In genomic region chr1:16210581-16210980, GRCh38 we compare ENCODE assay signal across 33 cellular contexts. TPM values are rescaled to one million over a fixed set of nuclear protein-coding genes. Genes with fewer than 3 reads are reported as not detected.
DNase-seq lines count a peak whose midpoint lies in the region; ATAC-seq, FAIRE-seq and TF ChIP-seq lines count a peak whose summit lies in the region.
"Had no signal": no experiment of that assay in that cellular context is flagged by ENCODE, and none has a peak within 500 bp of the region (broad histone marks: within the 10 kb centered on the region; RNA-seq: fewer than 3 reads in every experiment).

No MANE protein-coding gene starts in this region.

- H3K4me2 ChIP-seq in A549 (no peak overlapping the region), hepatocyte (peak overlapping the region; percentile 74)

- H3K4me1 ChIP-seq in A549 (peaks cover 22% of the 10 kb centered on the region), hepatocyte (ENCODE audit: insufficient read depth) (peaks cover 29% of the 10 kb centered on the region)
- H3K4me1 ChIP-seq: prostate gland had no signal

- CTCF ChIA-PET in A549 (lab: Yijun Ruan, JAX), result interaction anchor here (0.7 to 1.3 kb wide), 3 partner anchors 34 to 137 kb away, joined by 3 to 4 read pairs (median 3); partner anchors contain the start of gene FAM131C

- TF ChIP-seq POLR2A in A549 (IDR thresholded peaks at IDR 0.05; ENCODE audit: low read length), result no peak

- no peak for DNase-seq in A549 (ENCODE audit: low read depth in 1 of 2, low spot score in 1 of 2)
- no peak for DNase-seq in T-helper 17 cell
- DNase-seq in hepatocyte (ENCODE audit: low spot score), result no peak
- no peak for DNase-seq in osteocyte (ENCODE audit: extremely low spot score, unreplicated experiment)
- no peak for DNase-seq in retina
- DNase-seq in SIG-M5 treated with dmso at 0.1 percent for 504 hours (lab: John Stamatoyannopoulos, UW; ENCODE audit: unreplicated experiment), result no peak
- no peak for DNase-seq in midbrain (lab: John Stamatoyannopoulos, UW)
- DNase-seq in NCI-H2171 (lab: John Stamatoyannopoulos, UW), result no peak
- DNase-seq: activated CD4-positive, alpha-beta memory T cell treated with anti-CD3 and anti-CD28 coated beads, Interleukin-2, amount 10 ng/mL, durations not matched to agents 7 days and 5 days; activated CD8-positive, alpha-beta memory T cell treated with anti-CD3 and anti-CD28 coated beads, Interleukin-2, amount 50 U/mL, for 4 hours; activated naive CD4-positive, alpha-beta T cell treated with Interleukin-2 at 50 U/mL for 16 hours; AML-193; brain microvascular endothelial cell; CD4-positive, alpha-beta T cell; gastrocnemius medialis; KBM-7; left cardiac atrium; NCI-H1092 treated with DMSO at 0.1 percent for 48 hours; NCI-H187 treated with DMSO at 0.1 percent for 48 hours; PC-3; sigmoid colon; stimulated activated CD4-positive, alpha-beta T cell treated with anti-CD3 and anti-CD28 coated beads, Interleukin-4, amount 100 ng/mL, for 24 hours had no signal

- 80% methylated on average over 4 of the region's 4 CpGs for WGBS in A549 (ENCODE audit: missing lambda C conversion rate)
- 81% methylated on average over 4 of the region's 4 CpGs for WGBS in hepatocyte (ENCODE audit: low lambda C conversion rate, missing lambda C conversion rate)

- H3K36me3 Mint-ChIP-seq in T-helper 17 cell (ENCODE audit: low read depth) (no peaks in the 10 kb centered on the region), osteocyte (ENCODE audit: unreplicated experiment) (no peaks in the 10 kb centered on the region)

- H3K4me3 Mint-ChIP-seq in T-helper 17 cell (no peak overlapping the region), osteocyte (ENCODE audit: unreplicated experiment) (no peak overlapping the region)
- H3K4me3 Mint-ChIP-seq: activated CD4-positive, alpha-beta memory T cell treated with anti-CD3 and anti-CD28 coated beads, Interleukin-2, amount 10 ng/mL, durations not matched to agents 7 days and 5 days; activated T-helper 1 cell treated with anti-CD3 and anti-CD28 coated beads, Interleukin-12 subunit alpha, Interleukin-12 subunit beta, Interleukin-2, Interleukin-4 antibody, amounts not matched to agents 30 ng/mL and 10 ng/mL and 1 ng/mL, durations not matched to agents 14 hours and 24 hours and 36 hours; CD4-positive, alpha-beta T cell; T-helper 1 cell treated with Interleukin-12 subunit alpha and Interleukin-12 subunit beta and Interleukin-4 antibody, amounts not matched to agents 30 μg/mL and 1 μg/mL, for 36 hours had no signal

- POLR2A ChIA-PET in A549 (lab: Yijun Ruan, JAX), result no interaction called here

- no peak for TF ChIP-seq EP300 in A549 (IDR thresholded peaks at IDR 0.05)

- no peaks in the 10 kb centered on the region for H4K20me1 ChIP-seq in hepatocyte (ENCODE audit: insufficient read depth, poor library complexity, severe bottlenecking)

- H3K27me3 Mint-ChIP-seq in T-helper 17 cell, result no peaks in the 10 kb centered on the region
- H3K27me3 Mint-ChIP-seq in osteocyte (ENCODE audit: unreplicated experiment), result no peaks in the 10 kb centered on the region
- H3K27me3 Mint-ChIP-seq: CD4-positive, alpha-beta T cell had no signal

- H3K9me3 ChIP-seq in A549, result no peaks in the 10 kb centered on the region
- H3K9me3 ChIP-seq in T-helper 17 cell (ENCODE audit: control insufficient read depth, low read length, poor library complexity, severe bottlenecking), result no peaks in the 10 kb centered on the region
- no peaks in the 10 kb centered on the region for H3K9me3 ChIP-seq in hepatocyte (ENCODE audit: low read depth)
- H3K9me3 ChIP-seq: gastrocnemius medialis, neutrophil, prostate gland, sigmoid colon had no signal

- no peaks in the 10 kb centered on the region for H3K9me2 ChIP-seq in hepatocyte (replicated peaks; ENCODE audit: insufficient read depth)

- FAIRE-seq in A549 (lab: Jason Lieb, UNC), result no peak
- FAIRE-seq: D721Med, GM18507, H54 had no signal

- no peaks in the 10 kb centered on the region for H3K36me3 ChIP-seq in hepatocyte (replicated peaks; ENCODE audit: insufficient read depth, low read depth)
- H3K36me3 ChIP-seq: brain microvascular endothelial cell, gastrocnemius medialis, neutrophil, prostate gland, sigmoid colon had no signal

- no peak for TF ChIP-seq RAD21 in A549 (conservative IDR thresholded peaks at IDR 0.05 in 1 of 2, IDR thresholded peaks at IDR 0.05 in 1 of 2)

- no peak overlapping the region for H2AFZ ChIP-seq in hepatocyte

- H3K27ac Mint-ChIP-seq in T-helper 17 cell (peak overlapping the region; percentile 34), osteocyte (ENCODE audit: unreplicated experiment) (peak overlapping the region; percentile 57)
- H3K27ac Mint-ChIP-seq: activated CD4-positive, alpha-beta memory T cell treated with anti-CD3 and anti-CD28 coated beads, Interleukin-2, amount 10 ng/mL, durations not matched to agents 7 days and 5 days; activated T-helper 1 cell treated with anti-CD3 and anti-CD28 coated beads, Interleukin-12 subunit alpha, Interleukin-12 subunit beta, Interleukin-2, Interleukin-4 antibody, amounts not matched to agents 30 ng/mL and 10 ng/mL and 1 ng/mL, durations not matched to agents 14 hours and 24 hours and 36 hours; CD4-positive, alpha-beta T cell; T-helper 1 cell treated with Interleukin-12 subunit alpha and Interleukin-12 subunit beta and Interleukin-4 antibody, amounts not matched to agents 30 μg/mL and 1 μg/mL, for 36 hours had no signal

- ATAC-seq in A549 (no peak), T-helper 17 cell (no peak)
- ATAC-seq: activated CD4-positive, CD25-positive, alpha-beta regulatory T cell treated with anti-CD3 and anti-CD28 coated beads, Interleukin-2, amount 50 U/mL, for 24 hours; gastrocnemius medialis; left cardiac atrium; PC-3; SK-N-SH treated with all-trans-retinoic acid at 6 μM for 48 hours had no signal

- H3K4me3 ChIP-seq in A549 (no peak overlapping the region), hepatocyte (no peak overlapping the region)
- H3K4me3 ChIP-seq: dorsolateral prefrontal cortex, gastrocnemius medialis, prostate gland, sigmoid colon had no signal

- H3K27me3 ChIP-seq in hepatocyte, result no peaks in the 10 kb centered on the region
- H3K27me3 ChIP-seq: brain microvascular endothelial cell, sigmoid colon had no signal

- H3K4me1 Mint-ChIP-seq in T-helper 17 cell, result peaks cover 7% of the 10 kb centered on the region
- peaks cover 24% of the 10 kb centered on the region for H3K4me1 Mint-ChIP-seq in osteocyte (ENCODE audit: unreplicated experiment)

- no peaks in the 10 kb centered on the region for H3K9me3 Mint-ChIP-seq in osteocyte (ENCODE audit: unreplicated experiment)
- H3K9me3 Mint-ChIP-seq: activated CD4-positive, alpha-beta memory T cell treated with anti-CD3 and anti-CD28 coated beads, Interleukin-2, amount 10 ng/mL, durations not matched to agents 7 days and 5 days; activated T-helper 1 cell treated with anti-CD3 and anti-CD28 coated beads, Interleukin-12 subunit alpha, Interleukin-12 subunit beta, Interleukin-2, Interleukin-4 antibody, amounts not matched to agents 30 ng/mL and 10 ng/mL and 1 ng/mL, durations not matched to agents 14 hours and 24 hours and 36 hours; CD4-positive, alpha-beta T cell; T-helper 1 cell treated with Interleukin-12 subunit alpha and Interleukin-12 subunit beta and Interleukin-4 antibody, amounts not matched to agents 30 μg/mL and 1 μg/mL, for 36 hours had no signal

- H3K79me2 ChIP-seq in hepatocyte, result peaks cover 18% of the 10 kb centered on the region

- H3K27ac ChIP-seq in A549 (no peak overlapping the region), hepatocyte (peak overlapping the region; percentile 3)
- H3K27ac ChIP-seq: brain microvascular endothelial cell, gastrocnemius medialis, neutrophil had no signal

- TF ChIP-seq CTCF in A549 (IDR thresholded peaks at IDR 0.05) (no peak), hepatocyte (IDR thresholded peaks at IDR 0.05; ENCODE audit: poor library complexity) (no peak), osteocyte (IDR thresholded peaks at IDR 0.05) (no peak)

TF ChIP-seq in A549, 52 proteins besides CTCF, POLR2A, EP300 and RAD21:
- peak; percentile 83 for TF ChIP-seq ZFP36 (IDR thresholded peaks at IDR 0.05; ENCODE audit: borderline replicate concordance, partially characterized antibody)
- TF ChIP-seq CBX8 (IDR thresholded peaks at IDR 0.05), result no peak

RNA-seq across cellular contexts. Expression of gene ARHGEF19, which starts 1.9 kb away (rescaled TPM):
- polyA plus RNA-seq in A549 (2011; rRNA removed), result 6.1 and 6.7 TPM in 2 replicates
- 9.2 and 11.2 TPM in 2 replicates for polyA plus RNA-seq in A549 (2012; cell fraction: cytosol; rRNA removed)
- polyA plus RNA-seq in A549 (2012; cell fraction: nucleus; rRNA removed), result 25.8 and 26.3 TPM in 2 replicates
- polyA plus RNA-seq in A549 (2017; fragmentation: RNase III; extraction: RNeasy Plus Mini Kit Qiagen cat#74134 plus additional on column Dnase treatment), result 7.6 to 9.5 TPM (median 9.2 TPM) in 3 replicates
- polyA minus RNA-seq in A549 (2011; rRNA and poly(A)+ RNA removed), result 3.2 and 4.2 TPM in 2 replicates
- total RNA-seq in T-helper 17 cell, result 1 to 10 TPM; 9.1 to 9.3 TPM
- total RNA-seq in hepatocyte, result 15.9 and 21.0 TPM in 2 replicates
- 24.7 and 24.8 TPM in 2 replicates for polyA plus RNA-seq in hepatocyte
- total RNA-seq in osteocyte, result 8.5 and 9.5 TPM in 2 replicates
- total RNA-seq: HT1080 had no signal

RNA-seq across cellular contexts. Expression of gene CPLANE2, which starts 26.4 kb away (rescaled TPM):
- polyA plus RNA-seq in A549 (2011; rRNA removed) (2.4 and 3.6 TPM in 2 replicates), A549 (2017; fragmentation: RNase III; extraction: RNeasy Plus Mini Kit Qiagen cat#74134 plus additional on column Dnase treatment) (2.6 to 3.7 TPM (median 2.8 TPM) in 3 replicates), hepatocyte (2.9 and 6.6 TPM in 2 replicates)
- 3.5 and 5.1 TPM in 2 replicates for polyA plus RNA-seq in A549 (2012; cell fraction: cytosol; rRNA removed)
- 5.7 and 6.7 TPM in 2 replicates for polyA plus RNA-seq in A549 (2012; cell fraction: nucleus; rRNA removed)
- polyA minus RNA-seq in A549 (2011; rRNA and poly(A)+ RNA removed), result 5.3 and 14.1 TPM in 2 replicates
- total RNA-seq in T-helper 17 cell (1 to 10 TPM; 4.3 to 6.9 TPM), hepatocyte (5.4 and 6.6 TPM in 2 replicates), osteocyte (10.3 and 11.8 TPM in 2 replicates)

RNA-seq across cellular contexts. Expression of gene EPHA2, which starts 54.7 kb away (rescaled TPM):
- polyA plus RNA-seq in A549 (2011; rRNA removed) (55.0 and 59.3 TPM in 2 replicates), A549 (2017; fragmentation: RNase III; extraction: RNeasy Plus Mini Kit Qiagen cat#74134 plus additional on column Dnase treatment) (87.1 to 93.8 TPM (median 93.2 TPM) in 3 replicates), hepatocyte (20.0 and 20.4 TPM in 2 replicates)
- 112 and 122 TPM in 2 replicates for polyA plus RNA-seq in A549 (2012; cell fraction: cytosol; rRNA removed)
- 317 and 462 TPM in 2 replicates for polyA plus RNA-seq in A549 (2012; cell fraction: nucleus; rRNA removed)
- polyA minus RNA-seq in A549 (2011; rRNA and poly(A)+ RNA removed), result 99.4 and 100.0 TPM in 2 replicates
- total RNA-seq in T-helper 17 cell (not detected), hepatocyte (26.7 and 27.3 TPM in 2 replicates), osteocyte (152 and 155 TPM in 2 replicates)
- total RNA-seq: activated CD4-positive, alpha-beta memory T cell treated with anti-CD3 and anti-CD28 coated beads, Interleukin-2, amount 10 ng/mL, durations not matched to agents 7 days and 5 days; activated T-helper 1 cell treated with anti-CD3 and anti-CD28 coated beads, Interleukin-12 subunit alpha, Interleukin-12 subunit beta, Interleukin-2, Interleukin-4 antibody, amounts not matched to agents 30 ng/mL and 10 ng/mL and 1 ng/mL, durations not matched to agents 14 hours and 24 hours and 36 hours had no signal

Comparison
In these comparisons a context has a peak if more than half of its experiments do, and no peak if none do; other contexts are left out.
1. RNA of gene EPHA2, which starts 54.7 kb away (total RNA-seq): 152 to 155 TPM in osteocyte and 26.7 to 27.3 TPM in hepatocyte; not detected in T-helper 17 cell; every median in the first group is over 10 times any median in the second.